Comparison of ENCODE assay signal across 17 cellular contexts in genomic region chr6:21354805-21355238, GRCh38.
DNase-seq lines count a peak whose midpoint lies in the region; ATAC-seq and TF ChIP-seq lines count a peak whose summit lies in the region.
"Had no signal": no experiment of that assay in that cellular context is flagged by ENCODE, and none has a peak within 500 bp of the region (broad histone marks: within the 10 kb centered on the region; RNA-seq: fewer than 3 reads in every experiment).

No MANE protein-coding gene starts in this region.

- TF ChIP-seq EP300 in transverse colon (IDR thresholded peaks at IDR 0.05; ENCODE audit: low read depth): no peak

- no peak for TF ChIP-seq POLR2A in transverse colon (IDR thresholded peaks at IDR 0.05)

- intact Hi-C loops in transverse colon (cut with DNase I; ENCODE audit: low total_unique reads) (no loop called here), left lung (cut with DNase I) (no loop called here)

- no peak overlapping the region for H3K4me3 Mint-ChIP-seq in activated naive CD8-positive, alpha-beta T cell treated with anti-CD3 and anti-CD28 coated beads, Interleukin-2, amount 50 U/mL, for 24 hours
- H3K4me3 Mint-ChIP-seq in activated naive CD8-positive, alpha-beta T cell treated with anti-CD3 and anti-CD28 coated beads for 36 hours: no peak overlapping the region
- H3K4me3 Mint-ChIP-seq: activated CD8-positive, alpha-beta T cell treated with anti-CD3 and anti-CD28 coated beads, Interleukin-2, amount 10 ng/mL, durations not matched to agents 7 days and 5 days; activated T-helper 17 cell treated with anti-CD3 and anti-CD28 coated beads, Interleukin-2, amount 50 U/mL, for 72 hours had no signal

- H3K27me3 ChIP-seq in transverse colon (no peaks in the 10 kb centered on the region), left lung (no peaks in the 10 kb centered on the region)
- H3K27me3 ChIP-seq: esophagus muscularis mucosa, heart left ventricle had no signal

- H3K9me3 Mint-ChIP-seq in activated naive CD8-positive, alpha-beta T cell treated with anti-CD3 and anti-CD28 coated beads, Interleukin-2, amount 50 U/mL, for 24 hours: no peaks in the 10 kb centered on the region
- no peaks in the 10 kb centered on the region for H3K9me3 Mint-ChIP-seq in activated naive CD8-positive, alpha-beta T cell treated with anti-CD3 and anti-CD28 coated beads for 36 hours
- H3K9me3 Mint-ChIP-seq: activated T-helper 17 cell treated with anti-CD3 and anti-CD28 coated beads, Interleukin-2, amount 50 U/mL, for 72 hours had no signal

- H3K36me3 ChIP-seq in transverse colon (no peaks in the 10 kb centered on the region), left lung (no peaks in the 10 kb centered on the region)
- H3K36me3 ChIP-seq: esophagus muscularis mucosa, heart left ventricle had no signal

- 20 to 39% methylated on average over 1 to 3 of the region's 3 CpGs for WGBS in transverse colon (ENCODE audit: low coverage in 1 of 2), 2 donors

- TF ChIP-seq CTCF in transverse colon (IDR thresholded peaks at IDR 0.05) (no peak), left lung (IDR thresholded peaks at IDR 0.05) (no peak)

- H3K9me3 ChIP-seq in transverse colon: no peaks in the 10 kb centered on the region
- no peaks in the 10 kb centered on the region for H3K9me3 ChIP-seq in left lung
- H3K9me3 ChIP-seq: esophagus muscularis mucosa, heart left ventricle had no signal

- peak overlapping the region; percentile 17 for H3K27ac Mint-ChIP-seq in activated naive CD8-positive, alpha-beta T cell treated with anti-CD3 and anti-CD28 coated beads, Interleukin-2, amount 50 U/mL, for 24 hours
- H3K27ac Mint-ChIP-seq in activated naive CD8-positive, alpha-beta T cell treated with anti-CD3 and anti-CD28 coated beads for 36 hours: no peak overlapping the region
- H3K27ac Mint-ChIP-seq: activated CD8-positive, alpha-beta T cell treated with anti-CD3 and anti-CD28 coated beads, Interleukin-2, amount 10 ng/mL, durations not matched to agents 7 days and 5 days; activated T-helper 17 cell treated with anti-CD3 and anti-CD28 coated beads, Interleukin-2, amount 50 U/mL, for 72 hours had no signal

- H3K4me1 ChIP-seq in transverse colon (peaks cover 0 to 2% (median 0%) of the 10 kb centered on the region in 4 donors), left lung (no peaks in the 10 kb centered on the region)
- H3K4me1 ChIP-seq: esophagus muscularis mucosa had no signal

- no peak for DNase-seq in activated naive CD8-positive, alpha-beta T cell treated with anti-CD3 and anti-CD28 coated beads, Interleukin-2, amount 50 U/mL, for 24 hours
- no peak for DNase-seq in activated naive CD8-positive, alpha-beta T cell treated with anti-CD3 and anti-CD28 coated beads for 36 hours
- DNase-seq in NCI-H345 treated with DMSO at 0.1 percent for 48 hours (lab: John Stamatoyannopoulos, UW; ENCODE audit: unreplicated experiment): peak; percentile 30
- peak; percentile 29 for DNase-seq in left kidney (ENCODE audit: low read depth, low spot score)
- peak; percentile 17 for DNase-seq in transverse colon
- no peak for DNase-seq in NCI-H526 treated with DMSO at 0.1 percent for 48 hours (lab: John Stamatoyannopoulos, UW)
- DNase-seq in activated T-cell treated with anti-CD3 and anti-CD28 coated beads for 4 hours: no peak
- DNase-seq in left lung: no peak
- DNase-seq: 8988T; activated CD8-positive, alpha-beta T cell treated with anti-CD3 and anti-CD28 coated beads, Interleukin-2, amount 10 ng/mL, durations not matched to agents 7 days and 5 days; amniotic stem cell; heart left ventricle; kidney; NCI-H1105 treated with DMSO at 0.1 percent for 48 hours had no signal

- in situ Hi-C loops in transverse colon (cut with MboI; ENCODE audit: low pct_ligation_motif_present in 1 of 4, low pct_unique_long_range_greater_than_20kb in 1 of 4, low sequenced_read_pairs in 3 of 4): no loop called here

- H3K4me1 Mint-ChIP-seq in activated naive CD8-positive, alpha-beta T cell treated with anti-CD3 and anti-CD28 coated beads, Interleukin-2, amount 50 U/mL, for 24 hours: no peaks in the 10 kb centered on the region
- H3K4me1 Mint-ChIP-seq in activated naive CD8-positive, alpha-beta T cell treated with anti-CD3 and anti-CD28 coated beads for 36 hours: no peaks in the 10 kb centered on the region
- H3K4me1 Mint-ChIP-seq: activated T-helper 17 cell treated with anti-CD3 and anti-CD28 coated beads, Interleukin-2, amount 50 U/mL, for 72 hours had no signal

- H3K27ac ChIP-seq in transverse colon (no peak overlapping the region), left lung (no peak overlapping the region)
- H3K27ac ChIP-seq: esophagus muscularis mucosa, heart left ventricle had no signal

- ATAC-seq in activated naive CD8-positive, alpha-beta T cell treated with anti-CD3 and anti-CD28 coated beads, Interleukin-2, amount 50 U/mL, for 24 hours: no peak
- ATAC-seq in left lung: no peak
- ATAC-seq: activated CD8-positive, alpha-beta T cell treated with anti-CD3 and anti-CD28 coated beads, Interleukin-2, amount 10 ng/mL, durations not matched to agents 7 days and 5 days; activated T-helper 17 cell treated with anti-CD3 and anti-CD28 coated beads, Interleukin-2, amount 50 U/mL, for 72 hours; K562 had no signal

- H3K4me3 ChIP-seq in transverse colon (no peak overlapping the region), left lung (no peak overlapping the region)
- H3K4me3 ChIP-seq: esophagus muscularis mucosa, heart left ventricle, K562 had no signal

- H3K27me3 Mint-ChIP-seq in activated naive CD8-positive, alpha-beta T cell treated with anti-CD3 and anti-CD28 coated beads, Interleukin-2, amount 50 U/mL, for 24 hours: no peaks in the 10 kb centered on the region
- H3K27me3 Mint-ChIP-seq in activated naive CD8-positive, alpha-beta T cell treated with anti-CD3 and anti-CD28 coated beads for 36 hours: peaks cover 3% of the 10 kb centered on the region
- H3K27me3 Mint-ChIP-seq: activated T-helper 17 cell treated with anti-CD3 and anti-CD28 coated beads, Interleukin-2, amount 50 U/mL, for 72 hours had no signal

- no peaks in the 10 kb centered on the region for H3K36me3 Mint-ChIP-seq in activated naive CD8-positive, alpha-beta T cell treated with anti-CD3 and anti-CD28 coated beads, Interleukin-2, amount 50 U/mL, for 24 hours (ENCODE audit: low read depth)
- no peaks in the 10 kb centered on the region for H3K36me3 Mint-ChIP-seq in activated naive CD8-positive, alpha-beta T cell treated with anti-CD3 and anti-CD28 coated beads for 36 hours

Comparison
In these comparisons a context has a peak if more than half of its experiments do, and no peak if none do; other contexts are left out.
1. DNase-seq: peak in NCI-H345 treated with DMSO at 0.1 percent for 48 hours (single experiment), left kidney (single experiment) and transverse colon (single experiment); none in activated naive CD8-positive, alpha-beta T cell treated with anti-CD3 and anti-CD28 coated beads, Interleukin-2, amount 50 U/mL, for 24 hours (single experiment), activated naive CD8-positive, alpha-beta T cell treated with anti-CD3 and anti-CD28 coated beads for 36 hours (single experiment), NCI-H526 treated with DMSO at 0.1 percent for 48 hours (single experiment), activated T-cell treated with anti-CD3 and anti-CD28 coated beads for 4 hours (single experiment) and left lung (0 of 2).